Comparison of ENCODE assay signal across 11 cellular contexts in the genomic region with DNA sequence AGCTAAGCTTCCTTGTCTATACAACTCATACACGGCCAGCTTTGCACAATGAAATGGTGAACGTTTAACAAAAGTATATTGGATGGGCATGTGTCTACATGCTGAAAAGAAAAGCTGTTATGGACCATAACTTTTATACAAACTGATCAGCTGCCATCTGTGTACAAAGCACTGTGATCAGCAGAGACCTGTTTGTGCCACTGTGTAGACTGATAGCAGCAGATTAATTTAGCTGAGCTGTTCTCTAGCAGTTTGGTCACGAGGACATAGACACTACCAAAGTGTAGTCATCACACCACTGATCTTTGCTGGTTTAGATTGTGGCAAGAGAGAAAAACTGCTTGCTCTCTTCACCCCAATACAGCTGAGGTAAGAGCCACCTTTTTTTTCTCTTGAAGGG.
DNase-seq lines count a peak whose midpoint lies in the region; ATAC-seq, FAIRE-seq and TF ChIP-seq lines count a peak whose summit lies in the region.
"Had no signal": no experiment of that assay in that cellular context is flagged by ENCODE, and none has a peak within 500 bp of the region (broad histone marks: within the 10 kb centered on the region; RNA-seq: fewer than 3 reads in every experiment).

No MANE protein-coding gene starts in this region.

- no peaks in the 10 kb centered on the region for H3K9me3 Mint-ChIP-seq in activated T-cell treated with anti-CD3 and anti-CD28 coated beads, Interleukin-2, amount 50 U/mL, for 4 hours

- H3K27me3 ChIP-seq in right lobe of liver (no peaks in the 10 kb centered on the region), HepG2 (ENCODE audit: control insufficient read depth in 1 of 2, insufficient read depth in 2 of 2, low read length in 2 of 2) (no peaks in the 10 kb centered on the region), muscle layer of duodenum (ENCODE audit: low read depth, low read length) (no peaks in the 10 kb centered on the region), HAP-1 (ENCODE audit: low read depth) (no peaks in the 10 kb centered on the region)

- ATAC-seq in right lobe of liver = peak; percentile 32 to 73 (median 46)
- no peak for ATAC-seq in HepG2
- ATAC-seq in activated T-cell treated with anti-CD3 and anti-CD28 coated beads, Interleukin-2, amount 50 U/mL, for 4 hours = no peak

- BruUV-seq in HepG2 (replicated peaks; lab: Mats Ljungman, UMichigan) = no TSS peak

- 26% methylated on average over 3 of the region's 3 CpGs for WGBS in right lobe of liver (ENCODE audit: insufficient coverage, low coverage, low lambda C conversion rate, missing lambda C conversion rate)
- WGBS in HepG2 (ENCODE audit: low lambda C conversion rate) = 93% methylated on average over 3 of the region's 3 CpGs

- in situ Hi-C loops in HepG2 (cut with HindIII; ENCODE audit: extremely low pct_ligation_motif_present, low pct_unique_long_range_greater_than_20kb) = no loop called here
- in situ Hi-C loops in HAP-1 (cut with MboI; ENCODE audit: low sequenced_read_pairs) = no loop called here

- TF ChIP-seq CTCF in right lobe of liver (IDR thresholded peaks at IDR 0.05) (no peak), HepG2 (CRISPR knock-in tag; IDR thresholded peaks at IDR 0.05) (no peak), epithelial cell of esophagus (IDR thresholded peaks at IDR 0.05; ENCODE audit: insufficient read depth, low read depth, low read length, missing control alignments) (no peak)

- no peak overlapping the region for H3K4me3 Mint-ChIP-seq in activated T-cell treated with anti-CD3 and anti-CD28 coated beads, Interleukin-2, amount 50 U/mL, for 4 hours
- H3K4me3 Mint-ChIP-seq: activated B cell treated with CpG ODN at 0.5 μM for 24 hours had no signal

- H3K4me2 ChIP-seq in HepG2 (ENCODE audit: low read depth, low read length) = no peak overlapping the region

- CTCF ChIA-PET in HepG2 (lab: Yijun Ruan, JAX; ENCODE audit: low intra/inter-chr PET ratio, low total read pairs) (no interaction called here), HEK293T (lab: Yijun Ruan, JAX) (interaction anchor here (1.2 kb wide), 1 partner anchor 24 kb away, joined by 3 read pairs; no protein-coding TSS in a partner anchor)

- H3K27me3 Mint-ChIP-seq in activated T-cell treated with anti-CD3 and anti-CD28 coated beads, Interleukin-2, amount 50 U/mL, for 4 hours (ENCODE audit: low read depth) = no peaks in the 10 kb centered on the region
- H3K27me3 Mint-ChIP-seq: activated B cell treated with CpG ODN at 0.5 μM for 24 hours had no signal

- no peak overlapping the region for H3K4me3 ChIP-seq in right lobe of liver
- H3K4me3 ChIP-seq in HepG2 (replicated peaks in 1 of 3; ENCODE audit: insufficient read depth in 1 of 3, low read depth in 2 of 3, low read length in 3 of 3) = no peak overlapping the region
- no peak overlapping the region for H3K4me3 ChIP-seq in epithelial cell of esophagus (ENCODE audit: low read length)
- H3K4me3 ChIP-seq in muscle layer of duodenum (ENCODE audit: low read depth in 1 of 2, low read length in 2 of 2) = peak overlapping the region; percentile 36 to 49
- no peak overlapping the region for H3K4me3 ChIP-seq in HAP-1

- no peak overlapping the region for H3K27ac ChIP-seq in right lobe of liver
- no peak overlapping the region for H3K27ac ChIP-seq in HepG2 (ENCODE audit: extremely low read length, insufficient read depth, low read length)
- peak overlapping the region; percentile 50 for H3K27ac ChIP-seq in muscle layer of duodenum (ENCODE audit: low read length)

- TF ChIP-seq EP300 in HepG2 (IDR thresholded peaks at IDR 0.05; ENCODE audit: low read depth in 2 of 2, low read length in 2 of 2) = no peak
- TF ChIP-seq EP300 in HepG2 (CRISPR knock-in tag; IDR thresholded peaks at IDR 0.05; ENCODE audit: borderline replicate concordance) = no peak

- TF ChIP-seq RAD21 in HepG2 (CRISPR knock-in tag; IDR thresholded peaks at IDR 0.05) = no peak

- intact Hi-C loops in right lobe of liver (cut with DNase I) (no loop called here), HepG2 (cut with micrococcal nuclease; ENCODE audit: unreplicated experiment) (loop anchor here (2.0 kb wide), 1 partner anchor 13 kb away; no protein-coding TSS in a partner anchor)

- H2AFZ ChIP-seq in HepG2 (ENCODE audit: low read length) = no peak overlapping the region

- H3K36me3 ChIP-seq in right lobe of liver (no peaks in the 10 kb centered on the region), HepG2 (replicated peaks in 1 of 2; ENCODE audit: control insufficient read depth in 1 of 2, insufficient read depth in 2 of 2, low read length in 2 of 2) (no peaks in the 10 kb centered on the region), muscle layer of duodenum (ENCODE audit: control insufficient read depth in 1 of 2, insufficient read depth in 2 of 2, low read length in 2 of 2) (no peaks in the 10 kb centered on the region), HAP-1 (replicated peaks) (no peaks in the 10 kb centered on the region)

- H4K20me1 ChIP-seq in HepG2 (ENCODE audit: insufficient read depth, low read length) = no peaks in the 10 kb centered on the region

- H3K36me3 Mint-ChIP-seq in activated T-cell treated with anti-CD3 and anti-CD28 coated beads, Interleukin-2, amount 50 U/mL, for 4 hours (ENCODE audit: insufficient read depth) = no peaks in the 10 kb centered on the region

- no peaks in the 10 kb centered on the region for H3K9me3 ChIP-seq in right lobe of liver
- no peaks in the 10 kb centered on the region for H3K9me3 ChIP-seq in HepG2 (ENCODE audit: low read length)
- no peaks in the 10 kb centered on the region for H3K9me3 ChIP-seq in muscle layer of duodenum (ENCODE audit: control insufficient read depth in 1 of 2, low read length in 2 of 2)
- H3K9me3 ChIP-seq in HAP-1 = no peaks in the 10 kb centered on the region

- TF ChIP-seq POLR2A in right lobe of liver (IDR thresholded peaks at IDR 0.05) = no peak
- TF ChIP-seq POLR2A in HepG2 (IDR thresholded peaks at IDR 0.05; ENCODE audit: insufficient read depth in 1 of 2, low read depth in 2 of 2, low read length in 2 of 2) = no peak

- no peak for FAIRE-seq in HepG2 (lab: Jason Lieb, UNC)
- FAIRE-seq: GM18507 had no signal

- H3K9ac ChIP-seq in HepG2 (ENCODE audit: insufficient read depth, low read depth, low read length) = no peak overlapping the region

- DNase-seq in right lobe of liver (no peak), HepG2 (ENCODE audit: low spot score) (no peak), epithelial cell of esophagus (ENCODE audit: low read depth) (peak; percentile 55), HEK293T (ENCODE audit: extremely low spot score) (no peak), epidermal melanocyte (ENCODE audit: insufficient read length, low spot score) (no peak), HAP-1 (ENCODE audit: low spot score in 2 of 2) (no peak)
- DNase-seq in activated T-cell treated with anti-CD3 and anti-CD28 coated beads, Interleukin-2, amount 50 U/mL, for 4 hours = no peak
- DNase-seq: activated B cell treated with CpG ODN at 0.5 μM for 24 hours, NCI-H187 had no signal

- POLR2A ChIA-PET in HepG2 (lab: Yijun Ruan, JAX) = no interaction called here
- POLR2A ChIA-PET in HEK293T (lab: Yijun Ruan, JAX) = no interaction called here

- H3K4me1 Mint-ChIP-seq in activated T-cell treated with anti-CD3 and anti-CD28 coated beads, Interleukin-2, amount 50 U/mL, for 4 hours (ENCODE audit: low read depth) = peaks cover 21% of the 10 kb centered on the region

- no peaks in the 10 kb centered on the region for H3K79me2 ChIP-seq in HepG2 (ENCODE audit: insufficient read depth, low read length)

- H3K4me1 ChIP-seq in right lobe of liver (peaks cover 0 to 22% (median 7%) of the 10 kb centered on the region in 4 donors), HepG2 (ENCODE audit: insufficient read depth, low read length) (peaks cover 35% of the 10 kb centered on the region), muscle layer of duodenum (ENCODE audit: control insufficient read depth in 1 of 2, insufficient read depth in 2 of 2, low read length in 2 of 2) (peaks cover 0 to 5% of the 10 kb centered on the region in 2 donors), HAP-1 (no peaks in the 10 kb centered on the region)

TF ChIP-seq in HepG2, 621 proteins besides CTCF, POLR2A, EP300 and RAD21 (continues in another document):
- TF ChIP-seq MED8 (CRISPR knock-in tag; IDR thresholded peaks at IDR 0.05; ENCODE audit: insufficient replicate concordance) = no peak
- TF ChIP-seq TARDBP (CRISPR knock-in tag; IDR thresholded peaks at IDR 0.05) = no peak
- TF ChIP-seq REL (CRISPR knock-in tag; conservative IDR thresholded peaks at IDR 0.05) = no peak
- no peak for TF ChIP-seq CREBL2 (CRISPR knock-in tag; IDR thresholded peaks at IDR 0.05; ENCODE audit: borderline replicate concordance)
- no peak for TF ChIP-seq FOSL1 (CRISPR knock-in tag; IDR thresholded peaks at IDR 0.05; ENCODE audit: borderline replicate concordance)
- TF ChIP-seq ZNF333 (CRISPR knock-in tag; IDR thresholded peaks at IDR 0.05; ENCODE audit: borderline replicate concordance) = no peak
- TF ChIP-seq KLF11 (CRISPR knock-in tag; IDR thresholded peaks at IDR 0.05) = no peak

TF ChIP-seq in HEK293T, 16 proteins besides CTCF, POLR2A, EP300 and RAD21:
- TF ChIP-seq L3MBTL2 (conservative IDR thresholded peaks at IDR 0.05) (no peak), LEF1 (IDR thresholded peaks at IDR 0.05; ENCODE audit: borderline replicate concordance) (no peak), SUZ12 (IDR thresholded peaks at IDR 0.05) (no peak), CTBP1 (IDR thresholded peaks at IDR 0.05; ENCODE audit: borderline replicate concordance) (no peak), SP1 (IDR thresholded peaks at IDR 0.05) (no peak), FOXA1 (IDR thresholded peaks at IDR 0.05) (no peak), NFRKB (IDR thresholded peaks at IDR 0.05) (no peak), ZNF384 (IDR thresholded peaks at IDR 0.05) (no peak), ARNT (IDR thresholded peaks at IDR 0.05) (no peak), ELF4 (IDR thresholded peaks at IDR 0.05) (no peak), FOXM1 (IDR thresholded peaks at IDR 0.05; ENCODE audit: borderline replicate concordance) (no peak), TARDBP (IDR thresholded peaks at IDR 0.05) (no peak), HDGF (IDR thresholded peaks at IDR 0.05; ENCODE audit: borderline replicate concordance) (no peak), BHLHE40 (IDR thresholded peaks at IDR 0.05; ENCODE audit: borderline replicate concordance) (no peak), FOXK2 (IDR thresholded peaks at IDR 0.05) (no peak)
- TF ChIP-seq, protein P1, sequence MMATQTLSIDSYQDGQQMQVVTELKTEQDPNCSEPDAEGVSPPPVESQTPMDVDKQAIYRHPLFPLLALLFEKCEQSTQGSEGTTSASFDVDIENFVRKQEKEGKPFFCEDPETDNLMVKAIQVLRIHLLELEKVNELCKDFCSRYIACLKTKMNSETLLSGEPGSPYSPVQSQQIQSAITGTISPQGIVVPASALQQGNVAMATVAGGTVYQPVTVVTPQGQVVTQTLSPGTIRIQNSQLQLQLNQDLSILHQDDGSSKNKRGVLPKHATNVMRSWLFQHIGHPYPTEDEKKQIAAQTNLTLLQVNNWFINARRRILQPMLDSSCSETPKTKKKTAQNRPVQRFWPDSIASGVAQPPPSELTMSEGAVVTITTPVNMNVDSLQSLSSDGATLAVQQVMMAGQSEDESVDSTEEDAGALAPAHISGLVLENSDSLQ (IDR thresholded peaks at IDR 0.05) = no peak
TF ChIP-seq in HEK293T: peak in this region for 0.

Comparison
In these comparisons a context has a peak if more than half of its experiments do, and no peak if none do; other contexts are left out.
1. ATAC-seq: peak in right lobe of liver (4 of 4); none in HepG2 (single experiment) and activated T-cell treated with anti-CD3 and anti-CD28 coated beads, Interleukin-2, amount 50 U/mL, for 4 hours (0 of 2).
2. H3K4me3 ChIP-seq: peak in muscle layer of duodenum (2 of 2); none in right lobe of liver (0 of 3), HepG2 (0 of 3), epithelial cell of esophagus (single experiment) and HAP-1 (single experiment).